ENCODE assay signal across 24 cellular contexts in genomic region chr22:40753114-40753513, GRCh38.
"Had no signal": no experiment of that assay in that cellular context is flagged by ENCODE, and none has a peak within 500 bp of the region (broad histone marks: within the 10 kb centered on the region; RNA-seq: fewer than 3 reads in every experiment).

No MANE protein-coding gene starts in this region.

- H3K36me3 ChIP-seq: MG63 had no signal

- H3K4me2 ChIP-seq: KMS-11 had no signal

- H3K9me3 ChIP-seq: MG63 had no signal

- DNase-seq: activated B cell treated with CpG ODN at 0.5 μM for 24 hours; activated CD4-positive, alpha-beta memory T cell treated with anti-CD3 and anti-CD28 coated beads for 36 hours; activated CD4-positive, alpha-beta T cell treated with anti-CD3 and anti-CD28 coated beads, Interleukin-2, amount 10 ng/mL, durations not matched to agents 7 days and 5 days; activated CD8-positive, alpha-beta memory T cell treated with anti-CD3 and anti-CD28 coated beads for 24 hours; activated gamma-delta T cell treated with Interleukin-2 at 50 U/mL for 16 hours; activated naive CD4-positive, alpha-beta T cell treated with anti-CD3 and anti-CD28 coated beads, Interleukin-2, amount 10 ng/mL, durations not matched to agents 7 days and 5 days; activated naive CD8-positive, alpha-beta T cell treated with anti-CD3 and anti-CD28 coated beads for 36 hours; activated T-cell treated with anti-CD3 and anti-CD28 coated beads for 4 hours; activated T-cell treated with anti-CD3 and anti-CD28 coated beads, Interleukin-2, amount 50 U/mL, for 72 hours; MG63; MV-4-11; NCI-H1092 treated with DMSO at 0.1 percent for 48 hours; NCI-H1417 treated with DMSO at 0.1 percent for 48 hours; NCI-H1694; NCI-H2029 treated with DMSO at 0.1 percent for 48 hours; NCI-H345; NCI-H510A; NCI-H526 treated with DMSO at 0.1 percent for 48 hours; NCI-H82; SIG-M5; T-helper 17 cell; T-helper 9 cell had no signal

- H3K27me3 ChIP-seq: MG63 had no signal

- H3K4me3 ChIP-seq: MG63 had no signal

- H3K9ac ChIP-seq: KMS-11 had no signal

- H3K36me3 Mint-ChIP-seq: activated CD4-positive, alpha-beta memory T cell treated with anti-CD3 and anti-CD28 coated beads for 36 hours; activated naive CD4-positive, alpha-beta T cell treated with anti-CD3 and anti-CD28 coated beads, Interleukin-2, amount 10 ng/mL, durations not matched to agents 7 days and 5 days; activated naive CD8-positive, alpha-beta T cell treated with anti-CD3 and anti-CD28 coated beads for 36 hours had no signal

- H3K27me3 Mint-ChIP-seq: activated B cell treated with CpG ODN at 0.5 μM for 24 hours; activated CD4-positive, alpha-beta memory T cell treated with anti-CD3 and anti-CD28 coated beads for 36 hours; activated naive CD8-positive, alpha-beta T cell treated with anti-CD3 and anti-CD28 coated beads for 36 hours; T-helper 17 cell had no signal

- H3K27ac Mint-ChIP-seq: activated B cell treated with CpG ODN at 0.5 μM for 24 hours; activated CD4-positive, alpha-beta memory T cell treated with anti-CD3 and anti-CD28 coated beads for 36 hours; activated CD4-positive, alpha-beta T cell treated with anti-CD3 and anti-CD28 coated beads, Interleukin-2, amount 10 ng/mL, durations not matched to agents 7 days and 5 days; activated naive CD4-positive, alpha-beta T cell treated with anti-CD3 and anti-CD28 coated beads, Interleukin-2, amount 10 ng/mL, durations not matched to agents 7 days and 5 days; activated naive CD8-positive, alpha-beta T cell treated with anti-CD3 and anti-CD28 coated beads for 36 hours; activated T-cell treated with anti-CD3 and anti-CD28 coated beads, Interleukin-2, amount 50 U/mL, for 72 hours; activated T-helper 2 cell treated with anti-CD3 and anti-CD28 coated beads, Interferon-gamma antibody, Interleukin-2, Interleukin-4, amounts not matched to agents 10 μg/mL and 5 μg/mL and 100 μg/mL, durations not matched to agents 14 hours and 24 hours and 36 hours; T-helper 17 cell had no signal

- H3K9me3 Mint-ChIP-seq: activated CD4-positive, alpha-beta memory T cell treated with anti-CD3 and anti-CD28 coated beads for 36 hours; activated naive CD8-positive, alpha-beta T cell treated with anti-CD3 and anti-CD28 coated beads for 36 hours had no signal

- H3K4me1 Mint-ChIP-seq: activated B cell treated with CpG ODN at 0.5 μM for 24 hours; activated CD4-positive, alpha-beta T cell treated with anti-CD3 and anti-CD28 coated beads, Interleukin-2, amount 10 ng/mL, durations not matched to agents 7 days and 5 days; activated naive CD4-positive, alpha-beta T cell treated with anti-CD3 and anti-CD28 coated beads, Interleukin-2, amount 10 ng/mL, durations not matched to agents 7 days and 5 days; T-helper 17 cell had no signal

- H3K4me3 Mint-ChIP-seq: activated B cell treated with CpG ODN at 0.5 μM for 24 hours; activated CD4-positive, alpha-beta memory T cell treated with anti-CD3 and anti-CD28 coated beads for 36 hours; activated CD4-positive, alpha-beta T cell treated with anti-CD3 and anti-CD28 coated beads, Interleukin-2, amount 10 ng/mL, durations not matched to agents 7 days and 5 days; activated naive CD4-positive, alpha-beta T cell treated with anti-CD3 and anti-CD28 coated beads, Interleukin-2, amount 10 ng/mL, durations not matched to agents 7 days and 5 days; activated naive CD8-positive, alpha-beta T cell treated with anti-CD3 and anti-CD28 coated beads for 36 hours; activated T-cell treated with anti-CD3 and anti-CD28 coated beads, Interleukin-2, amount 50 U/mL, for 72 hours; T-helper 17 cell had no signal

- ATAC-seq: activated T-cell treated with anti-CD3 and anti-CD28 coated beads, Interleukin-2, amount 50 U/mL, for 72 hours; T-helper 17 cell had no signal

- H3K27ac ChIP-seq: KMS-11 had no signal
